ENCODE assay signal across 18 cellular contexts in the genomic region with DNA sequence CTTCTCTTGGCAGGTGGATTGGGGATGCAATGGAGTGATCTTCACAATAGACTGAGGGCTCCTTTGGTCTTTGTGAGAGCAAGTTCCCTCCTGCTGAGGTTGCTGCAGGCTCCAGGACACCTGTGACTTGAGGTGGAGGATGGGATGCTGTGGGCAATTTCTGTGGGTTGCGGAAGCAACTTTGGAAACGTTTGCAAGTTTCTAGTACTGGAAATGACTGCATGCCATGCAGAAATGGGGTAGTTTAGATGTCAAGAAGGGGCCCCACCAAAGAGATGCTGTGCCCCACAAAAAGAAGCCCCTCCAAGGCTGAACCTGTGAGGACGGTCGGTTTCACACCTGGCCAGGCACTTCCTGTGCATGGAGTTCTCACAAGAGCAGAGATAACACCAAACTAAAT.
DNase-seq lines count a peak whose midpoint lies in the region; ATAC-seq, FAIRE-seq and TF ChIP-seq lines count a peak whose summit lies in the region.
"Had no signal": no experiment of that assay in that cellular context is flagged by ENCODE, and none has a peak within 500 bp of the region (broad histone marks: within the 10 kb centered on the region; RNA-seq: fewer than 3 reads in every experiment).

No MANE protein-coding gene starts in this region.

- no peaks in the 10 kb centered on the region for H3K79me2 ChIP-seq in MM.1S (ENCODE audit: low read length)
- H3K79me2 ChIP-seq: parathyroid adenoma had no signal

- H3K27ac ChIP-seq in MM.1S (ENCODE audit: low read length) (peak overlapping the region; percentile 80), small intestine (ENCODE audit: low read depth in 1 of 2, low read length in 1 of 2) (peak overlapping the region in 1 of 2 donors; percentile 12)
- H3K27ac ChIP-seq: body of pancreas, parathyroid adenoma, right atrium auricular region had no signal

- H3K27me3 ChIP-seq in MM.1S (replicated peaks; ENCODE audit: insufficient read depth, low read length) (no peaks in the 10 kb centered on the region), small intestine (ENCODE audit: control insufficient read depth in 2 of 2, insufficient read depth in 2 of 2, low read length in 2 of 2) (no peaks in the 10 kb centered on the region)
- H3K27me3 ChIP-seq: body of pancreas, right atrium auricular region, upper lobe of left lung had no signal

- 0 out of 2 replicates have a peak overlapping the region, but pooled peaks have one; percentile 18 for H2AFZ ChIP-seq in MM.1S (ENCODE audit: low read length)
- H2AFZ ChIP-seq: parathyroid adenoma had no signal

- no peaks in the 10 kb centered on the region for H3K36me3 ChIP-seq in MM.1S (replicated peaks; ENCODE audit: insufficient read depth, low read length)
- no peaks in the 10 kb centered on the region for H3K36me3 ChIP-seq in small intestine (ENCODE audit: control insufficient read depth in 2 of 2, insufficient read depth in 2 of 2, low read length in 2 of 2)
- H3K36me3 ChIP-seq: right atrium auricular region, upper lobe of left lung had no signal

- H3K4me3 ChIP-seq in MM.1S (ENCODE audit: low read length), result no peak overlapping the region
- no peak overlapping the region for H3K4me3 ChIP-seq in small intestine (ENCODE audit: low read depth in 1 of 2, low read length in 2 of 2)
- H3K4me3 ChIP-seq: body of pancreas, lung, right atrium auricular region, upper lobe of left lung had no signal

- WGBS in small intestine, 3 donors, result 61 to 84% (median 77%) methylated on average over 4 of the region's 4 CpGs

- no peak for ATAC-seq in activated CD4-positive, CD25-positive, alpha-beta regulatory T cell treated with anti-CD3 and anti-CD28 coated beads, Interleukin-2, amount 50 U/mL, for 24 hours
- ATAC-seq in HG02885 (IDR thresholded peaks at IDR 0.05; ENCODE audit: poor library complexity, unreplicated experiment), result no peak
- ATAC-seq: body of pancreas, Right ventricle myocardium inferior had no signal

- FAIRE-seq in GM12891 (lab: Jason Lieb, UNC), result peak; percentile 73
- FAIRE-seq in small intestine (lab: Jason Lieb, UNC), result no peak

- H3K9ac ChIP-seq in MM.1S (ENCODE audit: low read length), result peak overlapping the region; percentile 17; the same call in 1 of the 2 replicates
- H3K9ac ChIP-seq: parathyroid adenoma had no signal

- no peak for TF ChIP-seq POLR2A in GM12891 (IDR thresholded peaks at IDR 0.05; ENCODE audit: low read depth, low read length)

- H3K9me3 ChIP-seq in MM.1S (replicated peaks; ENCODE audit: insufficient read depth, low read length) (no peaks in the 10 kb centered on the region), small intestine (ENCODE audit: control insufficient read depth, low read depth) (no peaks in the 10 kb centered on the region)
- H3K9me3 ChIP-seq: body of pancreas, right atrium auricular region, upper lobe of left lung had no signal

- H3K9me2 ChIP-seq in MM.1S (replicated peaks; ENCODE audit: insufficient read depth, low read length), result no peaks in the 10 kb centered on the region

- TF ChIP-seq CTCF in MM.1S (IDR thresholded peaks at IDR 0.05; ENCODE audit: low read length), result no peak

- peaks cover 36% of the 10 kb centered on the region for H3F3A ChIP-seq in MM.1S (ENCODE audit: insufficient read depth, low read length)

- no peaks in the 10 kb centered on the region for H4K20me1 ChIP-seq in MM.1S (ENCODE audit: insufficient read depth, low read length)

- peak overlapping the region; percentile 40 for H3K4me2 ChIP-seq in MM.1S (ENCODE audit: low read depth, low read length)

- H3K4me1 ChIP-seq in MM.1S (ENCODE audit: low read length), result peaks cover 71% of the 10 kb centered on the region
- peaks cover 0 to 5% of the 10 kb centered on the region in 2 donors for H3K4me1 ChIP-seq in small intestine (ENCODE audit: control insufficient read depth in 2 of 2, insufficient read depth in 1 of 2, low read depth in 1 of 2, low read length in 1 of 2)
- H3K4me1 ChIP-seq: body of pancreas, parathyroid adenoma, right atrium auricular region had no signal

- DNase-seq in GM12891 (ENCODE audit: insufficient read length, low spot score), result no peak
- peak; percentile 83 for DNase-seq in MM.1S
- DNase-seq in activated gamma-delta T cell treated with anti-CD3 and anti-CD28 coated beads, Interleukin-2, amount 50 U/mL, for 16 hours (ENCODE audit: low read depth), result peak; percentile 14
- peak; percentile 37 for DNase-seq in small intestine
- DNase-seq in cerebellar nuclear complex (lab: John Stamatoyannopoulos, UW), result no peak
- DNase-seq: activated CD4-positive, alpha-beta T cell treated with anti-CD3 and anti-CD28 coated beads for 4 hours; body of pancreas; effector CD4-positive, alpha-beta T cell; erythroblast; GOT3; OCI-M1; upper lobe of left lung had no signal

TF ChIP-seq in GM12891, 5 proteins besides CTCF, POLR2A, EP300 and RAD21:
- no peak for TF ChIP-seq POU2F2 (IDR thresholded peaks at IDR 0.05; ENCODE audit: low read depth, low read length)
- TF ChIP-seq TAF1 (IDR thresholded peaks at IDR 0.05; ENCODE audit: low read depth, low read length), result no peak
- no peak for TF ChIP-seq POLR2AphosphoS5 (IDR thresholded peaks at IDR 0.05; ENCODE audit: low read depth, low read length)
- no peak for TF ChIP-seq PAX5 (IDR thresholded peaks at IDR 0.05; ENCODE audit: insufficient read depth, low read length, severe bottlenecking)
- TF ChIP-seq SPI1 (IDR thresholded peaks at IDR 0.05; ENCODE audit: low read depth, low read length), result no peak

Comparison
In these comparisons a context has a peak if more than half of its experiments do, and no peak if none do; other contexts are left out.
1. DNase-seq: peak in MM.1S (single experiment), activated gamma-delta T cell treated with anti-CD3 and anti-CD28 coated beads, Interleukin-2, amount 50 U/mL, for 16 hours (single experiment) and small intestine (single experiment); none in GM12891 (single experiment) and cerebellar nuclear complex (0 of 2).